17 cellular contexts compared by ENCODE assay signal in the genomic region with DNA sequence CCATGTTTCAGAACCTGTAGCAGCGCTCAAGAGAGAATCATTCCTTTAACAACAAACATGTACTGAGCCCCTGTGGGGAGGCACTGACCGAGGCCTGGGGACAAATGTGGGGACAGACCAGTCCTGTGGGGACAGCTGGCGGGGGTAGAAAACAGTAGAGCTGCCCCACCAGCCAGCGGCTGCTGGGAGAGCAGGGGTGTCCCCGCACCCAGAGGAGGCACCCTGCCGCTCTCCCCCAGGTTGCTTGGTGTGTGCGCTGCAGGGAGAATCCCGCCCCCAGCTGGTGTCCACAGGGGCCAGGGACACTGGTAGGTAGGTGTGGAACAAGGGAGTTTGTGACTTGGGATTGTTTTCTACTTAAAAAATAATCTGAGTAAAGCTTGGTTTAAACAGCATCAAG.
DNase-seq lines count a peak whose midpoint lies in the region; ATAC-seq and TF ChIP-seq lines count a peak whose summit lies in the region.
"Had no signal": no experiment of that assay in that cellular context is flagged by ENCODE, and none has a peak within 500 bp of the region (broad histone marks: within the 10 kb centered on the region; RNA-seq: fewer than 3 reads in every experiment).

No MANE protein-coding gene starts in this region.

- H3K27me3 ChIP-seq in cardiac muscle cell: no peaks in the 10 kb centered on the region
- no peaks in the 10 kb centered on the region for H3K27me3 ChIP-seq in heart left ventricle
- no peaks in the 10 kb centered on the region for H3K27me3 ChIP-seq in osteoblast (ENCODE audit: insufficient read depth, low read length)
- no peaks in the 10 kb centered on the region for H3K27me3 ChIP-seq in ovary

- H2AFZ ChIP-seq in osteoblast (ENCODE audit: low read length): no peak overlapping the region
- H2AFZ ChIP-seq: parathyroid adenoma had no signal

- H3K4me3 Mint-ChIP-seq in chondrocyte (ENCODE audit: unreplicated experiment): no peak overlapping the region
- H3K4me3 Mint-ChIP-seq: naive B cell had no signal

- TF ChIP-seq POLR2A in heart left ventricle (IDR thresholded peaks at IDR 0.05) (no peak), ovary (IDR thresholded peaks at IDR 0.05) (no peak)

- H3K27ac Mint-ChIP-seq in chondrocyte (ENCODE audit: unreplicated experiment): peak overlapping the region; percentile 82

- no peak overlapping the region for H3K4me3 ChIP-seq in cardiac muscle cell
- H3K4me3 ChIP-seq in heart left ventricle: no peak overlapping the region
- no peak overlapping the region for H3K4me3 ChIP-seq in osteoblast (ENCODE audit: insufficient read depth, low read length)
- no peak overlapping the region for H3K4me3 ChIP-seq in foreskin fibroblast (ENCODE audit: low read depth in 1 of 2, low read length in 2 of 2)
- no peak overlapping the region for H3K4me3 ChIP-seq in ovary
- H3K4me3 ChIP-seq: skin epidermis, thoracic aorta had no signal

- no peaks in the 10 kb centered on the region for H3K27me3 Mint-ChIP-seq in chondrocyte (ENCODE audit: low read depth)
- H3K27me3 Mint-ChIP-seq: naive B cell had no signal

- no peaks in the 10 kb centered on the region for H3K9me3 Mint-ChIP-seq in chondrocyte (ENCODE audit: low read depth)
- H3K9me3 Mint-ChIP-seq: activated naive CD4-positive, alpha-beta T cell treated with anti-CD3 and anti-CD28 coated beads, Interleukin-2, amount 50 U/mL, for 72 hours; naive B cell had no signal

- DNase-seq in cardiac muscle cell (ENCODE audit: low read depth in 1 of 2, low spot score in 1 of 2) (no peak), heart left ventricle (no peak), chondrocyte (ENCODE audit: low spot score) (no peak), osteoblast (ENCODE audit: insufficient read length, low spot score, missing footprints) (no peak), foreskin fibroblast (no peak), ovary (no peak)
- DNase-seq in activated CD8-positive, alpha-beta memory T cell treated with anti-CD3 and anti-CD28 coated beads, Interleukin-2, amount 50 U/mL, for 48 hours: no peak
- DNase-seq: NCI-H2081 treated with DMSO at 0.1 percent for 48 hours, SHP77 treated with DMSO at 0.1 percent for 48 hours had no signal

- H3K4me2 ChIP-seq in osteoblast (ENCODE audit: insufficient read depth, low read length): no peak overlapping the region

- no peak for ATAC-seq in heart left ventricle
- no peak for ATAC-seq in activated CD4-positive, CD25-positive, alpha-beta regulatory T cell treated with anti-CD3 and anti-CD28 coated beads, Interleukin-2, amount 50 U/mL, for 24 hours

- peaks cover 3% of the 10 kb centered on the region for H3K36me3 Mint-ChIP-seq in chondrocyte (ENCODE audit: low read depth)
- H3K36me3 Mint-ChIP-seq: naive B cell had no signal

- H3K27ac ChIP-seq in cardiac muscle cell (peak overlapping the region; percentile 17), heart left ventricle (no peak overlapping the region), osteoblast (ENCODE audit: low read depth, low read length) (peak overlapping the region; percentile 27), ovary (no peak overlapping the region)
- H3K27ac ChIP-seq: HL-60, parathyroid adenoma had no signal

- H3K4me1 ChIP-seq in cardiac muscle cell (ENCODE audit: low read depth) (peaks cover 17% of the 10 kb centered on the region), heart left ventricle (peaks cover 0 to 39% (median 15%) of the 10 kb centered on the region in 12 donors), osteoblast (ENCODE audit: insufficient read depth, low read length) (peaks cover 24% of the 10 kb centered on the region), ovary (ENCODE audit: insufficient read depth) (peaks cover 2% of the 10 kb centered on the region)
- H3K4me1 ChIP-seq: parathyroid adenoma had no signal

- TF ChIP-seq CTCF in cardiac muscle cell (IDR thresholded peaks at IDR 0.05; ENCODE audit: low read depth, low read length) (no peak), heart left ventricle (IDR thresholded peaks at IDR 0.05) (no peak), chondrocyte (IDR thresholded peaks at IDR 0.05) (no peak), osteoblast (IDR thresholded peaks at IDR 0.05; ENCODE audit: extremely low read depth, low read depth, low read length) (no peak), foreskin fibroblast (IDR thresholded peaks at IDR 0.05; ENCODE audit: low read depth, low read length) (no peak), ovary (IDR thresholded peaks at IDR 0.05) (no peak)

- H3K79me2 ChIP-seq in osteoblast (ENCODE audit: insufficient read depth, low read length): peaks cover 10% of the 10 kb centered on the region
- H3K79me2 ChIP-seq: parathyroid adenoma had no signal

- 91 to 95% (median 92%) methylated on average over 8 of the region's 8 CpGs for WGBS in heart left ventricle, 4 donors
- WGBS in ovary, 3 donors: 75 to 88% (median 84%) methylated on average over 8 of the region's 8 CpGs

- no peak for TF ChIP-seq EP300 in ovary (IDR thresholded peaks at IDR 0.05)

- H3K9me3 ChIP-seq in cardiac muscle cell (ENCODE audit: low read depth) (no peaks in the 10 kb centered on the region), heart left ventricle (no peaks in the 10 kb centered on the region), osteoblast (ENCODE audit: low read depth, low read length) (no peaks in the 10 kb centered on the region), ovary (no peaks in the 10 kb centered on the region)
- H3K9me3 ChIP-seq: Caco-2, thoracic aorta had no signal

- peaks cover 64% of the 10 kb centered on the region for H3K4me1 Mint-ChIP-seq in chondrocyte (ENCODE audit: low read depth)

- intact Hi-C loops in heart left ventricle (cut with DNase I) (loop anchor here in 8 of 10 donors (2.0 to 10.0 kb wide), 6 partner anchors 188 to 686 kb away; a partner anchor contains a TSS), ovary (cut with DNase I) (loop anchor here (2.0 to 10.0 kb wide), 7 partner anchors 62 to 688 kb away; a partner anchor contains a TSS)

- peaks cover 21% of the 10 kb centered on the region for H4K20me1 ChIP-seq in osteoblast (ENCODE audit: insufficient read depth, low read length)

- H3K36me3 ChIP-seq in cardiac muscle cell (no peaks in the 10 kb centered on the region), heart left ventricle (peaks cover 0 to 8% (median 0%) of the 10 kb centered on the region in 9 donors), osteoblast (ENCODE audit: insufficient read depth, low read length) (no peaks in the 10 kb centered on the region), ovary (no peaks in the 10 kb centered on the region)

Comparison
In these comparisons a context has a peak if more than half of its experiments do, and no peak if none do; other contexts are left out.
1. H3K27ac ChIP-seq: peak in cardiac muscle cell (single experiment) and osteoblast (single experiment); none in heart left ventricle (0 of 12) and ovary (0 of 2).